Comparison of ENCODE assay signal across 24 cellular contexts in genomic region chr1:38223391-38223790, GRCh38.
"Had no signal": no experiment of that assay in that cellular context is flagged by ENCODE, and none has a peak within 500 bp of the region (broad histone marks: within the 10 kb centered on the region; RNA-seq: fewer than 3 reads in every experiment).

No MANE protein-coding gene starts in this region.

- H3K27ac ChIP-seq: colonic mucosa, epithelial cell of prostate, esophagus squamous epithelium, gastrocnemius medialis, heart right ventricle, left lung, lower lobe of right lung had no signal

- DNase-seq: colonic mucosa; cortex of kidney; effector CD8-positive, alpha-beta T cell; effector memory CD8-positive, alpha-beta T cell; endodermal cell; erythroblast; esophagus squamous epithelium; foreskin fibroblast; foreskin melanocyte; gastrocnemius medialis; glutamatergic neuron; head of caudate nucleus; heart right ventricle; hippocampal formation; left cardiac atrium; left lung; left ventricle myocardium superior; lower lobe of right lung; mesenchymal stem cell; mucosa of descending colon had no signal

- H3K36me3 ChIP-seq: colonic mucosa, esophagus squamous epithelium, gastrocnemius medialis, heart right ventricle, left lung, lower lobe of right lung had no signal

- ATAC-seq: effector memory CD8-positive, alpha-beta T cell; esophagus mucosa; gastrocnemius medialis; heart right ventricle; left cardiac atrium; left lung; left ventricle myocardium superior; lower lobe of right lung; mucosa of descending colon had no signal

- H3K27ac Mint-ChIP-seq: dendritic cell treated with granulocyte-macrophage colony-stimulating factor and Interleukin-4, amounts not matched to agents 40 ng/mL and 50 ng/mL, for 4 days; effector memory CD8-positive, alpha-beta T cell; endodermal cell; mesothelial cell of epicardium had no signal

- H3K4me1 ChIP-seq: colonic mucosa, esophagus squamous epithelium, gastrocnemius medialis, heart right ventricle, left lung, lower lobe of right lung had no signal

- H3K9me3 Mint-ChIP-seq: dendritic cell treated with granulocyte-macrophage colony-stimulating factor and Interleukin-4, amounts not matched to agents 40 ng/mL and 50 ng/mL, for 4 days; effector memory CD8-positive, alpha-beta T cell; endodermal cell; mesothelial cell of epicardium had no signal

- H3K4me3 Mint-ChIP-seq: dendritic cell treated with granulocyte-macrophage colony-stimulating factor and Interleukin-4, amounts not matched to agents 40 ng/mL and 50 ng/mL, for 4 days; effector memory CD8-positive, alpha-beta T cell; endodermal cell; mesothelial cell of epicardium had no signal

- H3K4me3 ChIP-seq: colonic mucosa, esophagus squamous epithelium, gastrocnemius medialis, heart right ventricle, left lung, lower lobe of right lung, mucosa of descending colon had no signal

- H3K9me3 ChIP-seq: colonic mucosa, esophagus squamous epithelium, gastrocnemius medialis, heart right ventricle, left lung, lower lobe of right lung, mucosa of descending colon had no signal

- H3K27me3 ChIP-seq: colonic mucosa had no signal

- H3K36me3 Mint-ChIP-seq: mesothelial cell of epicardium had no signal
